21 cellular contexts compared by ENCODE assay signal in genomic region chr22:27961680-27962079, GRCh38.
"Had no signal": no experiment of that assay in that cellular context is flagged by ENCODE, and none has a peak within 500 bp of the region (broad histone marks: within the 10 kb centered on the region; RNA-seq: fewer than 3 reads in every experiment).

No MANE protein-coding gene starts in this region.

- H3K4me1 ChIP-seq: lower lobe of right lung had no signal

- H3K9me3 ChIP-seq: ascending aorta, lower lobe of right lung, tibial artery had no signal

- DNase-seq: activated CD4-positive, alpha-beta T cell treated with anti-CD3 and anti-CD28 coated beads for 48 hours; activated CD8-positive, alpha-beta memory T cell treated with anti-CD3 and anti-CD28 coated beads, Interleukin-2, amount 10 ng/mL, durations not matched to agents 7 days and 5 days; activated CD8-positive, alpha-beta T cell treated with anti-CD3 and anti-CD28 coated beads for 36 hours; erythroblast; left colon; lower lobe of right lung; naive thymus-derived CD4-positive, alpha-beta T cell; stimulated activated CD4-positive, alpha-beta T cell treated with anti-CD3 and anti-CD28 coated beads, Interleukin-1b, Interleukin-23, amount 100 ng/mL, for 48 hours; stimulated activated naive CD8-positive, alpha-beta T cell treated with anti-CD3 and anti-CD28 coated beads, Interleukin-15, amount 100 ng/mL, for 72 hours; SW 1271; T-helper 17 cell; tibial artery had no signal

- ATAC-seq: activated CD8-positive, alpha-beta memory T cell treated with anti-CD3 and anti-CD28 coated beads, Interleukin-2, amount 10 ng/mL, durations not matched to agents 7 days and 5 days; activated CD8-positive, alpha-beta T cell treated with anti-CD3 and anti-CD28 coated beads for 36 hours; activated naive CD4-positive, alpha-beta T cell treated with anti-CD3 and anti-CD28 coated beads, Interleukin-2, amount 50 U/mL, for 72 hours; activated T-helper 17 cell treated with anti-CD3 and anti-CD28 coated beads, Interleukin-2, amount 50 U/mL, for 72 hours; left colon; lower lobe of right lung; naive thymus-derived CD4-positive, alpha-beta T cell; stimulated activated effector memory CD8-positive, alpha-beta T cell treated with anti-CD3 and anti-CD28 coated beads, Interleukin-12 subunit alpha, Interleukin-12 subunit beta, amount 100 ng/mL, for 72 hours; stimulated activated naive CD8-positive, alpha-beta T cell treated with anti-CD3 and anti-CD28 coated beads, Interleukin-15, amount 100 ng/mL, for 72 hours; T-helper 17 cell had no signal

- H2AFZ ChIP-seq: neural progenitor cell had no signal

- H3K27ac ChIP-seq: ascending aorta, lower lobe of right lung, neural progenitor cell had no signal

- H3K36me3 ChIP-seq: ascending aorta, lower lobe of right lung, neural progenitor cell, tibial artery had no signal

- H3K4me3 ChIP-seq: ascending aorta, lower lobe of right lung, neural progenitor cell, tibial artery had no signal

- FAIRE-seq: colon, keratinocyte had no signal

- H3K9me3 Mint-ChIP-seq: activated CD8-positive, alpha-beta T cell treated with anti-CD3 and anti-CD28 coated beads for 36 hours; activated naive CD4-positive, alpha-beta T cell treated with anti-CD3 and anti-CD28 coated beads, Interleukin-2, amount 50 U/mL, for 72 hours; activated T-helper 17 cell treated with anti-CD3 and anti-CD28 coated beads, Interleukin-2, amount 50 U/mL, for 72 hours; central memory CD8-positive, alpha-beta T cell; naive thymus-derived CD4-positive, alpha-beta T cell; stimulated activated effector memory CD8-positive, alpha-beta T cell treated with anti-CD3 and anti-CD28 coated beads, Interleukin-12 subunit alpha, Interleukin-12 subunit beta, amount 100 ng/mL, for 72 hours; stimulated activated naive CD8-positive, alpha-beta T cell treated with anti-CD3 and anti-CD28 coated beads, Interleukin-15, amount 100 ng/mL, for 72 hours had no signal

- H3K27me3 ChIP-seq: ascending aorta, neural progenitor cell, tibial artery had no signal

- H3K4me2 ChIP-seq: neural progenitor cell had no signal

- H3K9ac ChIP-seq: neural progenitor cell had no signal

- H3K4me1 Mint-ChIP-seq: activated T-helper 17 cell treated with anti-CD3 and anti-CD28 coated beads, Interleukin-2, amount 50 U/mL, for 72 hours; central memory CD8-positive, alpha-beta T cell; stimulated activated effector memory CD8-positive, alpha-beta T cell treated with anti-CD3 and anti-CD28 coated beads, Interleukin-12 subunit alpha, Interleukin-12 subunit beta, amount 100 ng/mL, for 72 hours; stimulated activated naive CD8-positive, alpha-beta T cell treated with anti-CD3 and anti-CD28 coated beads, Interleukin-15, amount 100 ng/mL, for 72 hours had no signal

- H3K27me3 Mint-ChIP-seq: activated CD8-positive, alpha-beta memory T cell treated with anti-CD3 and anti-CD28 coated beads, Interleukin-2, amount 10 ng/mL, durations not matched to agents 7 days and 5 days; activated CD8-positive, alpha-beta T cell treated with anti-CD3 and anti-CD28 coated beads for 36 hours; activated T-helper 17 cell treated with anti-CD3 and anti-CD28 coated beads, Interleukin-2, amount 50 U/mL, for 72 hours; central memory CD8-positive, alpha-beta T cell; naive thymus-derived CD4-positive, alpha-beta T cell; progenitor cell of endocrine pancreas; stimulated activated naive CD8-positive, alpha-beta T cell treated with anti-CD3 and anti-CD28 coated beads, Interleukin-15, amount 100 ng/mL, for 72 hours; T-helper 17 cell had no signal

- H3K27ac Mint-ChIP-seq: activated CD8-positive, alpha-beta memory T cell treated with anti-CD3 and anti-CD28 coated beads, Interleukin-2, amount 10 ng/mL, durations not matched to agents 7 days and 5 days; activated CD8-positive, alpha-beta T cell treated with anti-CD3 and anti-CD28 coated beads for 36 hours; activated naive CD4-positive, alpha-beta T cell treated with anti-CD3 and anti-CD28 coated beads, Interleukin-2, amount 50 U/mL, for 72 hours; activated T-helper 17 cell treated with anti-CD3 and anti-CD28 coated beads, Interleukin-2, amount 50 U/mL, for 72 hours; naive thymus-derived CD4-positive, alpha-beta T cell; progenitor cell of endocrine pancreas; stimulated activated effector memory CD8-positive, alpha-beta T cell treated with anti-CD3 and anti-CD28 coated beads, Interleukin-12 subunit alpha, Interleukin-12 subunit beta, amount 100 ng/mL, for 72 hours; stimulated activated naive CD8-positive, alpha-beta T cell treated with anti-CD3 and anti-CD28 coated beads, Interleukin-15, amount 100 ng/mL, for 72 hours had no signal

- H3K36me3 Mint-ChIP-seq: activated naive CD4-positive, alpha-beta T cell treated with anti-CD3 and anti-CD28 coated beads, Interleukin-2, amount 50 U/mL, for 72 hours; stimulated activated effector memory CD8-positive, alpha-beta T cell treated with anti-CD3 and anti-CD28 coated beads, Interleukin-12 subunit alpha, Interleukin-12 subunit beta, amount 100 ng/mL, for 72 hours had no signal

- H3K4me3 Mint-ChIP-seq: activated CD8-positive, alpha-beta memory T cell treated with anti-CD3 and anti-CD28 coated beads, Interleukin-2, amount 10 ng/mL, durations not matched to agents 7 days and 5 days; activated CD8-positive, alpha-beta T cell treated with anti-CD3 and anti-CD28 coated beads for 36 hours; activated T-helper 17 cell treated with anti-CD3 and anti-CD28 coated beads, Interleukin-2, amount 50 U/mL, for 72 hours; central memory CD8-positive, alpha-beta T cell; naive thymus-derived CD4-positive, alpha-beta T cell; neural progenitor cell; stimulated activated effector memory CD8-positive, alpha-beta T cell treated with anti-CD3 and anti-CD28 coated beads, Interleukin-12 subunit alpha, Interleukin-12 subunit beta, amount 100 ng/mL, for 72 hours; stimulated activated naive CD8-positive, alpha-beta T cell treated with anti-CD3 and anti-CD28 coated beads, Interleukin-15, amount 100 ng/mL, for 72 hours; T-helper 17 cell had no signal
